In the genomic region with DNA sequence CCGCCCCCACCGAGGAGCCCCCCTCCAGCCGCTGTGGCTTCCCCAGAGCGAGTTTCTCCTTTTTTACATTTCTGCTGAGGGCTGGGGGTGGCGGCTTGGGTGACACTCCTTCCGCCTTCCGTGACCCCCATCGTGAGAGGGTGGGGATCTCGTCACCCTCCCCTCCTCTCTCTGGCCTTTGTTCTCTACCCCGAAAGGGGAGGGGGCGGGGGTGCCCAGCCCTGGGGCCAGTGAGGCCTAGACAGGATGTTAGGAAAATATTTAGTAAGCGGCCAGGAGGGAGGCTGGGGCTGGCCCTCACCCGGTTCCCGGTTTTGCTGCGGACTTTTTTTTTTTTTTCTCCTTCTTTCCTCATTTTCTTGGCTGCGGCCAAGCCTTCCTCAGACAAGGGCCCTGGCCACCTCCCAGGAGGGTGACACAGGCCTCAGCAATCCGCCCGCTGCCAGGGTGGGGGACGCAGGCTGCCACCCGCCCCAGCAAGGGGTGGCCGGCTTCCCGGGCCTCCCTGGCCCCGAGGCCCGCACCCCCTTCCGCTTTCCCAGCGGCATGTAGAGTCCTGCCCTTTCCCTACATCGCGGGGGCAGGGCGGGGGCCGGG, we compare ENCODE assay signal across 1 cellular context.
A peak's percentile ranks its signal among the peaks of the same experiment; 100 is the strongest.
TF ChIP-seq lines count a peak whose summit lies in the region.

No MANE protein-coding gene starts in this region.

TF ChIP-seq in HCT116, 20 proteins besides CTCF, POLR2A, EP300 and RAD21 (continued from another document):
- TF ChIP-seq SP1 (IDR thresholded peaks at IDR 0.05; ENCODE audit: low read depth) (peak; percentile 36), REST (IDR thresholded peaks at IDR 0.05; ENCODE audit: low read depth) (no peak), POLR2AphosphoS5 (IDR thresholded peaks at IDR 0.05; ENCODE audit: low read depth, low read length) (peak; percentile 42), CEBPB (IDR thresholded peaks at IDR 0.05; ENCODE audit: low read depth) (no peak), ZNF274 (IDR thresholded peaks at IDR 0.05; ENCODE audit: low read depth, low read length) (no peak), ELF1 (IDR thresholded peaks at IDR 0.05; ENCODE audit: borderline replicate concordance, low read depth) (no peak)
- TF ChIP-seq, protein P1, sequence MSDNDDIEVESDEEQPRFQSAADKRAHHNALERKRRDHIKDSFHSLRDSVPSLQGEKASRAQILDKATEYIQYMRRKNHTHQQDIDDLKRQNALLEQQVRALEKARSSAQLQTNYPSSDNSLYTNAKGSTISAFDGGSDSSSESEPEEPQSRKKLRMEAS (IDR thresholded peaks at IDR 0.05), result no peak
